ENCODE assay signal across 8 cellular contexts in genomic region chr4:165255439-165255838, GRCh38. TPM values are rescaled to one million over a fixed set of nuclear protein-coding genes. Genes with fewer than 3 reads are reported as not detected.
DNase-seq lines count a peak whose midpoint lies in the region; ATAC-seq, FAIRE-seq and TF ChIP-seq lines count a peak whose summit lies in the region.
"Not testable (repeated sequence)": the region's sequence is repeated elsewhere in the genome, so short reads cannot be mapped to it uniquely, and the experiment has no call there.

No MANE protein-coding gene starts in this region.

- peak overlapping the region; percentile 13 to 77 for H3K4me3 Mint-ChIP-seq in CD14-positive monocyte

- not testable (repeated sequence) for H3K27me3 Mint-ChIP-seq in CD14-positive monocyte (ENCODE audit: low read depth in 3 of 3)

- not testable (repeated sequence) for H3K4me1 ChIP-seq in adrenal gland (replicated peaks in 1 of 2)

- not testable (repeated sequence) for H3K9me3 ChIP-seq in adrenal gland (replicated peaks in 1 of 3)

- DNase-seq in CD14-positive monocyte (ENCODE audit: low spot score) (peak; percentile 73), GM19239 (ENCODE audit: insufficient read length, low spot score) (peak; percentile 14), MV-4-11 (lab: John Stamatoyannopoulos, UW) (peak; percentile 94), adrenal gland (peak; percentile 27 to 70 (median 39)), left cardiac atrium (peak; percentile 39)
- peak; percentile 57 for DNase-seq in stimulated activated CD4-positive, alpha-beta T cell treated with anti-CD3 and anti-CD28 coated beads, Interleukin-15, amount 100 ng/mL, for 24 hours

- TF ChIP-seq POLR2A in adrenal gland (IDR thresholded peaks at IDR 0.05) = not testable (repeated sequence)

- WGBS in adrenal gland, 4 donors = 38 to 50% (median 46%) methylated on average over 3 to 4 of the region's 4 CpGs

- ATAC-seq in HG02943 (IDR thresholded peaks at IDR 0.05; ENCODE audit: low read depth, unreplicated experiment) = peak; percentile 92
- ATAC-seq in activated CD4-positive, CD25-positive, alpha-beta regulatory T cell treated with anti-CD3 and anti-CD28 coated beads, Interleukin-2, amount 50 U/mL, for 24 hours = peak; percentile 79 to 81
- peak; percentile 23 to 88 for ATAC-seq in left cardiac atrium

- not testable (repeated sequence) for H3K36me3 Mint-ChIP-seq in CD14-positive monocyte

- TF ChIP-seq CTCF in CD14-positive monocyte (IDR thresholded peaks at IDR 0.05); adrenal gland (IDR thresholded peaks at IDR 0.05): not testable (repeated sequence)

- peak overlapping the region in 1 of 5 donors; percentile 26 for H3K27ac ChIP-seq in adrenal gland

- peak overlapping the region; percentile 74 to 95 (median 90) for H3K27ac Mint-ChIP-seq in CD14-positive monocyte

- intact Hi-C loops in CD14-positive monocyte (cut with micrococcal nuclease) = loop anchor here in 1 of 2 donors (10.0 kb wide), 1 partner anchor 51 kb away; the partner anchor contains the start of gene KLHL2
- intact Hi-C loops in adrenal gland (cut with DNase I); left cardiac atrium (cut with DNase I): not testable (repeated sequence)

- H3K4me3 ChIP-seq in adrenal gland = not testable (repeated sequence)

- FAIRE-seq in GM19239 (lab: Jason Lieb, UNC) = peak; percentile 98

- not testable (repeated sequence) for H3K27me3 ChIP-seq in adrenal gland

- H3K9me3 Mint-ChIP-seq in CD14-positive monocyte = not testable (repeated sequence)

- H3K36me3 ChIP-seq in adrenal gland (replicated peaks in 1 of 2) = not testable (repeated sequence)

- H3K4me1 Mint-ChIP-seq in CD14-positive monocyte = peaks cover 38% of the 10 kb centered on the region

RNA-seq across cellular contexts. Expression of gene KLHL2, which starts 48.1 kb away (rescaled TPM):
- polyA plus RNA-seq in CD14-positive monocyte = 10 to 100 TPM in 1 of 2 donors, 1 to 10 TPM in 1; 6.9 to 11.1 TPM
- 10 to 100 TPM; 19.1 to 45.5 (median 26.7) TPM for total RNA-seq in adrenal gland
- polyA plus RNA-seq in adrenal gland = 10 to 100 TPM in 2 of 3 donors, 1 to 10 TPM in 1; 9.7 to 33.2 (median 11.3) TPM
- 10 to 100 TPM; 11.0 to 14.3 TPM for total RNA-seq in left cardiac atrium

Comparison
In these comparisons a context has a peak if more than half of its experiments do, and no peak if none do; other contexts are left out.
1. DNase-seq: peak in every context shown above with its lines; median percentile 94 in MV-4-11; 73 in CD14-positive monocyte; 57 in stimulated activated CD4-positive, alpha-beta T cell treated with anti-CD3 and anti-CD28 coated beads, Interleukin-15, amount 100 ng/mL, for 24 hours; 39 in adrenal gland; 39 in left cardiac atrium; 14 in GM19239.